ENCODE assay signal across 27 cellular contexts in genomic region chr7:561631-562393, GRCh38. TPM values are rescaled to one million over a fixed set of nuclear protein-coding genes. Genes with fewer than 3 reads are reported as not detected.
DNase-seq lines count a peak whose midpoint lies in the region; ATAC-seq, FAIRE-seq and TF ChIP-seq lines count a peak whose summit lies in the region.
"Had no signal": no experiment of that assay in that cellular context is flagged by ENCODE, and none has a peak within 500 bp of the region (broad histone marks: within the 10 kb centered on the region; RNA-seq: fewer than 3 reads in every experiment).

No MANE protein-coding gene starts in this region.

- H2BK12ac ChIP-seq in trophoblast cell (ENCODE audit: low read length): no peak overlapping the region

- no peaks in the 10 kb centered on the region for H3K9me3 Mint-ChIP-seq in Caco-2 (ENCODE audit: unreplicated experiment)
- H3K9me3 Mint-ChIP-seq: activated T-helper 17 cell treated with anti-CD3 and anti-CD28 coated beads, Interleukin-2, amount 50 U/mL, for 72 hours had no signal

- no peak overlapping the region for H3K4me3 ChIP-seq in BLaER1
- H3K4me3 ChIP-seq in trophoblast cell (ENCODE audit: low read depth, low read length): peak overlapping the region; percentile 6
- no peak overlapping the region for H3K4me3 ChIP-seq in Caco-2 (ENCODE audit: low read depth, low read length)
- H3K4me3 ChIP-seq: dorsolateral prefrontal cortex, left lung, vagina had no signal

- H3K4me3 Mint-ChIP-seq in Caco-2 (ENCODE audit: unreplicated experiment): no peak overlapping the region
- H3K4me3 Mint-ChIP-seq: activated T-helper 17 cell treated with anti-CD3 and anti-CD28 coated beads, Interleukin-2, amount 50 U/mL, for 72 hours; CD14-positive monocyte had no signal

- ATAC-seq in HG03460 (IDR thresholded peaks at IDR 0.05; ENCODE audit: unreplicated experiment) (no peak), GM19324 (IDR thresholded peaks at IDR 0.05; ENCODE audit: low FRiP score, unreplicated experiment) (no peak)
- ATAC-seq: activated T-helper 17 cell treated with anti-CD3 and anti-CD28 coated beads, Interleukin-2, amount 50 U/mL, for 72 hours; left lung had no signal

- CTCF ChIA-PET in Caco-2 (lab: Charles Lee): no interaction called here

- no peak overlapping the region for H3K4ac ChIP-seq in trophoblast cell (ENCODE audit: low read depth, low read length)

- H3K27me3 Mint-ChIP-seq in Caco-2 (ENCODE audit: insufficient read depth, unreplicated experiment): no peaks in the 10 kb centered on the region
- H3K27me3 Mint-ChIP-seq: activated T-helper 17 cell treated with anti-CD3 and anti-CD28 coated beads, Interleukin-2, amount 50 U/mL, for 72 hours had no signal

- H3K27ac ChIP-seq in BLaER1: no peak overlapping the region
- no peak overlapping the region for H3K27ac ChIP-seq in trophoblast cell (ENCODE audit: low read depth, low read length)
- H3K27ac ChIP-seq: left lung, vagina had no signal

- H3K79me2 ChIP-seq in trophoblast cell (ENCODE audit: control insufficient read depth, insufficient read depth, low read length, poor library complexity): no peaks in the 10 kb centered on the region

- no peak overlapping the region for H3K14ac ChIP-seq in trophoblast cell (ENCODE audit: low read length)

- WGBS in trophoblast cell (ENCODE audit: extremely low coverage, insufficient coverage, insufficient read length): no CpG with 5 or more reads among the region's 44 CpGs

- H3K4me1 ChIP-seq in BLaER1 (peaks cover 20% of the 10 kb centered on the region), trophoblast cell (ENCODE audit: control insufficient read depth in 1 of 2, insufficient read depth in 2 of 2, low read length in 2 of 2) (no peaks in the 10 kb centered on the region), Caco-2 (no peaks in the 10 kb centered on the region)
- H3K4me1 ChIP-seq: left lung, vagina had no signal

- no peak overlapping the region for H3K27ac Mint-ChIP-seq in Caco-2 (ENCODE audit: unreplicated experiment)
- H3K27ac Mint-ChIP-seq: activated T-helper 17 cell treated with anti-CD3 and anti-CD28 coated beads, Interleukin-2, amount 50 U/mL, for 72 hours had no signal

- H4K12ac ChIP-seq in trophoblast cell (ENCODE audit: low read depth, low read length): no peak overlapping the region

- no peak overlapping the region for H3K18ac ChIP-seq in trophoblast cell (ENCODE audit: low read length)

- POLR2A ChIA-PET in Caco-2 (lab: Charles Lee): no interaction called here

- no peaks in the 10 kb centered on the region for H3K4me1 Mint-ChIP-seq in Caco-2 (ENCODE audit: low read depth, unreplicated experiment)
- H3K4me1 Mint-ChIP-seq: CD14-positive monocyte had no signal

- no TSS peak for BruUV-seq in Caco-2 (replicated peaks; lab: Mats Ljungman, UMichigan)

- H3K4me2 ChIP-seq in BLaER1 (peak overlapping the region; percentile 64), trophoblast cell (ENCODE audit: low read length) (no peak overlapping the region)

- H4K8ac ChIP-seq in trophoblast cell (ENCODE audit: low read depth, low read length): no peak overlapping the region

- no peak overlapping the region for H2BK5ac ChIP-seq in trophoblast cell (ENCODE audit: low read depth, low read length, poor library complexity)

- H4K20me1 ChIP-seq in BLaER1: 0 out of 2 replicates have a peak, but pooled peaks cover 7% of the 10 kb centered on the region

- peaks cover 13% of the 10 kb centered on the region for H3K36me3 Mint-ChIP-seq in Caco-2 (ENCODE audit: insufficient read depth, unreplicated experiment)
- H3K36me3 Mint-ChIP-seq: CD14-positive monocyte had no signal

- DNase-seq in RCC 7860 (ENCODE audit: low spot score) (peak; percentile 66), kidney glomerular epithelial cell (lab: John Stamatoyannopoulos, UW) (peak; percentile 64), trophoblast cell (no peak), Caco-2 (no peak)
- no peak for DNase-seq in activated CD8-positive, alpha-beta memory T cell treated with anti-CD3 and anti-CD28 coated beads, Interleukin-2, amount 50 U/mL, for 4 hours
- DNase-seq: activated CD4-positive, CD25-positive, alpha-beta regulatory T cell treated with anti-CD3 and anti-CD28 coated beads, Interleukin-2, amount 50 U/mL, for 72 hours; DMS 273 treated with DMSO at 0.1 percent for 48 hours; erythroblast; foreskin melanocyte; GDM1; Kasumi-1; NCI-H1105 treated with DMSO at 0.1 percent for 48 hours; NCI-H748 treated with DMSO at 0.1 percent for 48 hours; OCI-M1; small intestine; stimulated activated CD4-positive, alpha-beta T cell treated with anti-CD3 and anti-CD28 coated beads, Interleukin-4, amount 100 ng/mL, for 4 hours; T-helper 9 cell had no signal

- H3K27me3 ChIP-seq in BLaER1 (no peaks in the 10 kb centered on the region), trophoblast cell (ENCODE audit: insufficient read depth, low read length) (no peaks in the 10 kb centered on the region), Caco-2 (replicated peaks; ENCODE audit: control insufficient read depth, insufficient read depth, low read length) (no peaks in the 10 kb centered on the region)
- H3K27me3 ChIP-seq: dorsolateral prefrontal cortex, left lung, vagina had no signal

- FAIRE-seq in RCC 7860 (lab: Jason Lieb, UNC): peak; percentile 72
- FAIRE-seq: GM19239, H1, small intestine had no signal

- H2BK120ac ChIP-seq in trophoblast cell (ENCODE audit: insufficient read depth, low read length, poor library complexity): no peak overlapping the region

- H2AK5ac ChIP-seq in trophoblast cell (ENCODE audit: low read length): no peak overlapping the region

- no peak overlapping the region for H3K9ac ChIP-seq in BLaER1
- no peak overlapping the region for H3K9ac ChIP-seq in trophoblast cell (ENCODE audit: low read length)

- H4K91ac ChIP-seq in trophoblast cell (ENCODE audit: low read depth, low read length): no peak overlapping the region

- no peaks in the 10 kb centered on the region for H3K79me1 ChIP-seq in trophoblast cell (ENCODE audit: low read length)

- no peaks in the 10 kb centered on the region for H3K36me3 ChIP-seq in BLaER1
- H3K36me3 ChIP-seq in trophoblast cell (ENCODE audit: control insufficient read depth in 1 of 2, insufficient read depth in 2 of 2, low read length in 2 of 2): peaks cover 0 to 3% of the 10 kb centered on the region in 2 experiments
- no peaks in the 10 kb centered on the region for H3K36me3 ChIP-seq in Caco-2 (ENCODE audit: control insufficient read depth, insufficient read depth, low read length)
- H3K36me3 ChIP-seq: left lung, vagina had no signal

- no peaks in the 10 kb centered on the region for H3K9me3 ChIP-seq in BLaER1
- peaks cover 10% of the 10 kb centered on the region for H3K9me3 ChIP-seq in trophoblast cell (ENCODE audit: insufficient read depth, low read depth, low read length)
- 0 out of 2 replicates have a peak, but pooled peaks cover 3% of the 10 kb centered on the region for H3K9me3 ChIP-seq in Caco-2
- H3K9me3 ChIP-seq: left lung, vagina had no signal

- no peak for TF ChIP-seq CTCF in Caco-2 (IDR thresholded peaks at IDR 0.05; ENCODE audit: insufficient read depth in 1 of 2, low read depth in 1 of 2, low read length in 1 of 2, severe bottlenecking in 1 of 2, unreplicated experiment in 1 of 2)

- H2AFZ ChIP-seq in trophoblast cell (ENCODE audit: insufficient read depth, low read length, poor library complexity): no peak overlapping the region

- intact Hi-C loops in Caco-2 (cut with micrococcal nuclease; ENCODE audit: unreplicated experiment): no loop called here

- H3K23ac ChIP-seq in trophoblast cell (ENCODE audit: low read length): no peak overlapping the region

RNA-seq across cellular contexts. Expression of gene PDGFA, which starts 42.2 kb away (rescaled TPM):
- polyA plus RNA-seq in trophoblast cell (2013): 9.7 and 10.6 TPM in 2 replicates
- total RNA-seq in Caco-2 (2022): 76.8 and 78.5 TPM in 2 replicates

Comparison
In these comparisons a context has a peak if more than half of its experiments do, and no peak if none do; other contexts are left out.
1. DNase-seq: peak in RCC 7860 (single experiment) and kidney glomerular epithelial cell (single experiment); none in trophoblast cell (0 of 2), Caco-2 (0 of 2) and activated CD8-positive, alpha-beta memory T cell treated with anti-CD3 and anti-CD28 coated beads, Interleukin-2, amount 50 U/mL, for 4 hours (single experiment).